ENCODE assay signal across 11 cellular contexts in genomic region chr1:12339861-12340557, GRCh38.
DNase-seq lines count a peak whose midpoint lies in the region; ATAC-seq and TF ChIP-seq lines count a peak whose summit lies in the region.
"Had no signal": no experiment of that assay in that cellular context is flagged by ENCODE, and none has a peak within 500 bp of the region (broad histone marks: within the 10 kb centered on the region; RNA-seq: fewer than 3 reads in every experiment).

No MANE protein-coding gene starts in this region.

- no peaks in the 10 kb centered on the region for H3K27me3 Mint-ChIP-seq in T-helper 17 cell
- H3K27me3 Mint-ChIP-seq: activated CD4-positive, alpha-beta T cell treated with anti-CD3 and anti-CD28 coated beads, Interleukin-2, amount 10 ng/mL, durations not matched to agents 24 days and 14 days had no signal

- no peak for TF ChIP-seq CTCF in GM13977 (IDR thresholded peaks at IDR 0.05; ENCODE audit: extremely low read depth, insufficient read depth, missing control alignments)

- no peak for ATAC-seq in T-helper 17 cell

- in situ Hi-C loops in GM13977 (cut with MboI; ENCODE audit: low pct_unique_long_range_greater_than_20kb, low sequenced_read_pairs, unreplicated experiment): no loop called here

- H3K9me3 ChIP-seq in T-helper 17 cell (ENCODE audit: control insufficient read depth, low read length, poor library complexity, severe bottlenecking): no peaks in the 10 kb centered on the region
- H3K9me3 ChIP-seq: SJCRH30 had no signal

- peaks cover 7% of the 10 kb centered on the region for H3K36me3 Mint-ChIP-seq in T-helper 17 cell (ENCODE audit: low read depth)

- H3K27ac Mint-ChIP-seq in T-helper 17 cell: peak overlapping the region; percentile 60
- H3K27ac Mint-ChIP-seq: activated CD4-positive, alpha-beta T cell treated with anti-CD3 and anti-CD28 coated beads, Interleukin-2, amount 10 ng/mL, durations not matched to agents 24 days and 14 days had no signal

- no peak overlapping the region for H3K4me3 Mint-ChIP-seq in T-helper 17 cell
- H3K4me3 Mint-ChIP-seq: activated CD4-positive, alpha-beta T cell treated with anti-CD3 and anti-CD28 coated beads, Interleukin-2, amount 10 ng/mL, durations not matched to agents 24 days and 14 days had no signal

- H3K4me1 Mint-ChIP-seq in T-helper 17 cell: peaks cover 32% of the 10 kb centered on the region

- DNase-seq in DMS 273 treated with DMSO at 0.1 percent for 48 hours (lab: John Stamatoyannopoulos, UW) (peak; percentile 95), NCI-H1930 (lab: John Stamatoyannopoulos, UW) (peak; percentile 58 to 77), T-helper 17 cell (no peak), left kidney (ENCODE audit: low read depth, low spot score) (peak; percentile 67), GM13977 (ENCODE audit: low spot score) (no peak), 8988T (no peak), midbrain (lab: John Stamatoyannopoulos, UW) (no peak), SKM-1 (lab: John Stamatoyannopoulos, UW; ENCODE audit: unreplicated experiment) (no peak)
- DNase-seq: activated CD4-positive, alpha-beta T cell treated with anti-CD3 and anti-CD28 coated beads, Interleukin-2, amount 10 ng/mL, durations not matched to agents 24 days and 14 days; activated naive CD4-positive, alpha-beta T cell had no signal

Comparison
In these comparisons a context has a peak if more than half of its experiments do, and no peak if none do; other contexts are left out.
1. DNase-seq: peak in DMS 273 treated with DMSO at 0.1 percent for 48 hours (single experiment), NCI-H1930 (2 of 2) and left kidney (single experiment); none in T-helper 17 cell (0 of 3), GM13977 (single experiment), 8988T (single experiment), midbrain (single experiment) and SKM-1 (single experiment).